In genomic region chr15:51265037-51265555, GRCh38 we compare ENCODE assay signal across 22 cellular contexts.
"Had no signal": no experiment of that assay in that cellular context is flagged by ENCODE, and none has a peak within 500 bp of the region (broad histone marks: within the 10 kb centered on the region; RNA-seq: fewer than 3 reads in every experiment).

No MANE protein-coding gene starts in this region.

- H3K4me3 ChIP-seq: colonic mucosa, dorsolateral prefrontal cortex, hepatocyte, pancreas, prostate gland, right lobe of liver, spleen, tibial artery, upper lobe of left lung, uterus had no signal

- H3K27ac ChIP-seq: colonic mucosa, foreskin keratinocyte, hepatocyte, pancreas, prostate gland, right lobe of liver, spleen, tibial artery, upper lobe of left lung, uterus had no signal

- H3K79me2 ChIP-seq: hepatocyte had no signal

- H3K27me3 ChIP-seq: dorsolateral prefrontal cortex, pancreas, right lobe of liver, tibial artery, uterus had no signal

- DNase-seq: caudate nucleus; colonic mucosa; dorsolateral prefrontal cortex; effector CD8-positive, alpha-beta T cell; foreskin keratinocyte; head of caudate nucleus; left colon; naive thymus-derived CD8-positive, alpha-beta T cell; nucleus accumbens; pancreas; retina; right lobe of liver; spleen; stimulated activated CD4-positive, alpha-beta T cell treated with anti-CD3 and anti-CD28 coated beads, Interleukin-15, amount 100 ng/mL, for 24 hours; stimulated activated CD4-positive, alpha-beta T cell treated with anti-CD3 and anti-CD28 coated beads, Interleukin-1b, Interleukin-23, amount 100 ng/mL, for 48 hours; stimulated activated CD4-positive, alpha-beta T cell treated with anti-CD3 and anti-CD28 coated beads, Interleukin-4, amount 100 ng/mL, for 24 hours; stimulated activated naive B cell treated with anti-CD40 and anti-IgM and Interleukin-4, amounts not matched to agents 10 μg/mL and 1 μg/mL and 100 μg/mL, for 72 hours; tibial artery; upper lobe of left lung; uterus had no signal

- H2AFZ ChIP-seq: hepatocyte had no signal

- H3K4me1 ChIP-seq: foreskin keratinocyte, prostate gland, uterus had no signal

- H3K4me2 ChIP-seq: hepatocyte had no signal

- H3K9me3 ChIP-seq: colonic mucosa, pancreas, prostate gland, right lobe of liver, tibial artery, upper lobe of left lung, uterus had no signal

- H3K36me3 ChIP-seq: colonic mucosa, pancreas, prostate gland, right lobe of liver, spleen, tibial artery, upper lobe of left lung, uterus had no signal
